ENCODE assay signal across 14 cellular contexts in genomic region chr4:186920486-186920885, GRCh38.
A peak's percentile ranks its signal among the peaks of the same experiment; 100 is the strongest.
DNase-seq lines count a peak whose midpoint lies in the region; ATAC-seq and TF ChIP-seq lines count a peak whose summit lies in the region.
"Had no signal": no experiment of that assay in that cellular context is flagged by ENCODE, and none has a peak within 500 bp of the region (broad histone marks: within the 10 kb centered on the region; RNA-seq: fewer than 3 reads in every experiment).

No MANE protein-coding gene starts in this region.

- in situ Hi-C loops in GM13976 (cut with MboI; ENCODE audit: low sequenced_read_pairs, unreplicated experiment) = no loop called here

- H3K27me3 ChIP-seq in AG04450 (ENCODE audit: control insufficient read depth, insufficient read depth, low read length) (no peaks in the 10 kb centered on the region), suprapubic skin (no peaks in the 10 kb centered on the region)
- H3K27me3 ChIP-seq: cardiac muscle cell had no signal

- H3K4me1 Mint-ChIP-seq in natural killer cell treated with Interleukin-12 subunit alpha and Interleukin-12 subunit beta and Interleukin-15 and Interleukin-18, amount 100 ng/mL, for 72 hours (ENCODE audit: low read depth in 2 of 2) = no peaks in the 10 kb centered on the region

- no peak for TF ChIP-seq POLR2A in suprapubic skin (IDR thresholded peaks at IDR 0.05)

- H3K9me3 Mint-ChIP-seq in natural killer cell treated with Interleukin-12 subunit alpha and Interleukin-12 subunit beta and Interleukin-15 and Interleukin-18, amount 100 ng/mL, for 72 hours = peaks cover 10% of the 10 kb centered on the region

- no peaks in the 10 kb centered on the region for H3K36me3 ChIP-seq in suprapubic skin
- H3K36me3 ChIP-seq: cardiac muscle cell had no signal

- H3K9me3 ChIP-seq in AG04450 (ENCODE audit: control insufficient read depth, insufficient read depth, low read length) (peaks cover 4% of the 10 kb centered on the region), suprapubic skin (no peaks in the 10 kb centered on the region)
- H3K9me3 ChIP-seq: mucosa of descending colon had no signal

- DNase-seq in AG04450 (ENCODE audit: low read depth, low spot score) = no peak
- DNase-seq in NCI-H1105 (lab: John Stamatoyannopoulos, UW) = peak; percentile 6
- peak; percentile 77 for DNase-seq in dedifferentiated amniotic fluid mesenchymal stem cell (ENCODE audit: extremely low spot score)
- peak; percentile 82 for DNase-seq in myocyte (ENCODE audit: low read depth)
- DNase-seq in natural killer cell treated with Interleukin-12 subunit alpha and Interleukin-12 subunit beta and Interleukin-15 and Interleukin-18, amount 100 ng/mL, for 72 hours (ENCODE audit: low spot score) = no peak
- no peak for DNase-seq in suprapubic skin (ENCODE audit: low spot score in 2 of 2)
- DNase-seq in GM13976 (ENCODE audit: low spot score) = no peak
- DNase-seq: activated CD4-positive, alpha-beta T cell treated with anti-CD3 and anti-CD28 coated beads for 1 hour; DMS79 treated with DMSO at 0.1 percent for 48 hours; mucosa of descending colon; NCI-H1092 treated with DMSO at 0.1 percent for 48 hours; small intestine had no signal

- H3K27me3 Mint-ChIP-seq in natural killer cell treated with Interleukin-12 subunit alpha and Interleukin-12 subunit beta and Interleukin-15 and Interleukin-18, amount 100 ng/mL, for 72 hours = no peaks in the 10 kb centered on the region

- H3K27ac ChIP-seq in AG04450 (ENCODE audit: low read depth, low read length) (peak overlapping the region; percentile 75), suprapubic skin (no peak overlapping the region)
- H3K27ac ChIP-seq: cardiac muscle cell had no signal

- no peak overlapping the region for H3K4me3 Mint-ChIP-seq in natural killer cell treated with Interleukin-12 subunit alpha and Interleukin-12 subunit beta and Interleukin-15 and Interleukin-18, amount 100 ng/mL, for 72 hours

- no peaks in the 10 kb centered on the region for H3K4me1 ChIP-seq in suprapubic skin

- peaks cover 4% of the 10 kb centered on the region for H3K36me3 Mint-ChIP-seq in natural killer cell treated with Interleukin-12 subunit alpha and Interleukin-12 subunit beta and Interleukin-15 and Interleukin-18, amount 100 ng/mL, for 72 hours

- TF ChIP-seq CTCF in AG04450 (IDR thresholded peaks at IDR 0.05; ENCODE audit: low read depth, low read length) (no peak), suprapubic skin (IDR thresholded peaks at IDR 0.05) (no peak), GM13976 (IDR thresholded peaks at IDR 0.05; ENCODE audit: borderline replicate concordance, control extremely low read depth, extremely low read depth, insufficient read depth, missing control alignments) (no peak)

- no peak overlapping the region for H3K27ac Mint-ChIP-seq in natural killer cell treated with Interleukin-12 subunit alpha and Interleukin-12 subunit beta and Interleukin-15 and Interleukin-18, amount 100 ng/mL, for 72 hours

- 70% methylated on average over 2 of the region's 2 CpGs for WGBS in suprapubic skin

- ATAC-seq in natural killer cell treated with Interleukin-12 subunit alpha and Interleukin-12 subunit beta and Interleukin-15 and Interleukin-18, amount 100 ng/mL, for 72 hours = no peak
- ATAC-seq in HG03280 (IDR thresholded peaks at IDR 0.05; ENCODE audit: unreplicated experiment) = no peak
- ATAC-seq: mucosa of descending colon had no signal

- POLR2A ChIA-PET in AG04450 (lab: Yijun Ruan, JAX) = interaction anchor here (0.6 kb wide), 1 partner anchor 195 kb away, joined by 3 read pairs; no protein-coding TSS in a partner anchor

- no peak overlapping the region for H3K4me3 ChIP-seq in AG04450 (ENCODE audit: low read depth, low read length)
- no peak overlapping the region for H3K4me3 ChIP-seq in suprapubic skin
- H3K4me3 ChIP-seq: cardiac muscle cell, mucosa of descending colon had no signal

- CTCF ChIA-PET in AG04450 (lab: Charles Lee) = interaction anchor here (1.1 kb wide), 1 partner anchor 76 kb away, joined by 3 read pairs; no protein-coding TSS in a partner anchor

- TF ChIP-seq EP300 in suprapubic skin (IDR thresholded peaks at IDR 0.05) = no peak

Comparison
In these comparisons a context has a peak if more than half of its experiments do, and no peak if none do; other contexts are left out.
1. DNase-seq: peak in NCI-H1105 (single experiment), dedifferentiated amniotic fluid mesenchymal stem cell (single experiment) and myocyte (single experiment); none in AG04450 (single experiment), natural killer cell treated with Interleukin-12 subunit alpha and Interleukin-12 subunit beta and Interleukin-15 and Interleukin-18, amount 100 ng/mL, for 72 hours (single experiment), suprapubic skin (0 of 2) and GM13976 (single experiment).